In the genomic region with DNA sequence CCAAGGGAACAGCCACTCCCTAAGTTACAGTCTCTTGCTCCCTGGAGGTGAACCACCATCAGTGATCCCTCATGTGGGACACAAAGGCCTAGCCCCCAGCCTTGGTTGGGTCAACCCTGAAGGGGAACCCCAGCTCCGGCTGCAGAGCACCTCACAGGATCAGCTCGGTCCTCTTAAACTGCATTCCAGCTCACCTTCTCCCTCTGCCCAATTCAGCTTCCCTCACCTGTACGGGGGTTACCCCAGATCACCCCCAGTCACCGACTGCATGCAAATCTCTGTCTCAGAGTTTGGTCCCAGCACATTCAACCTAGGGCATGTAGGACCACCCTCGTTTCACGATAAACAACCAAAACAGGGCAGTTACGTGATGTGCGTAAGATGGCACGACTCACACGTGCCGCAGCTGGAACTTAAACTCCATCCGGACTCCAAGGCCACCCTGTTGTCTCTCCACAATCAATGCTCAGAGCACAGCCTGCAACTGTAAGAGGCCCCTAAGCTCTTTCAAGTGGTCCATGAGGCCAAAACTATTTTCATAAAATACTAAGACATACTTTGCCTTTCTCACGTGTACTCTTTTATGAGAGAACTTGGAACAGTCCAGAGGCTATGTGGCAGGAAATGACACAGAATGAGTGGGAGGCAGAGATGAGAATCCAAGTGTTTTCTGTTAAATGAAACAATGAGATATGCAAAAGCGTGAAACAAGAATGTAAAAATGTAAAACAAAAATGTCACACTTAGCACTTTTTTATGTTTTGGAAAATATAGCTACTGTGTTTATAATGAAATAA, we compare ENCODE assay signal across 14 cellular contexts.
"Had no signal": no experiment of that assay in that cellular context is flagged by ENCODE, and none has a peak within 500 bp of the region (broad histone marks: within the 10 kb centered on the region; RNA-seq: fewer than 3 reads in every experiment).

No MANE protein-coding gene starts in this region.

- H3K9me3 ChIP-seq: ovary, thyroid gland had no signal

- H3K27me3 ChIP-seq: adrenal gland, body of pancreas, ovary, thyroid gland had no signal

- ATAC-seq: body of pancreas, left lobe of liver had no signal

- H3K27ac ChIP-seq: adrenal gland, body of pancreas, dorsolateral prefrontal cortex, ovary, skin epidermis, thyroid gland had no signal

- FAIRE-seq: endothelial cell of umbilical vein, frontal cortex, urothelium cell line had no signal

- H3K36me3 ChIP-seq: adrenal gland, ovary, thyroid gland had no signal

- H3K4me3 ChIP-seq: adrenal gland, body of pancreas, dorsolateral prefrontal cortex, ovary, skin epidermis, thyroid gland had no signal

- DNase-seq: activated CD4-positive, alpha-beta T cell treated with anti-CD3 and anti-CD28 coated beads, Interleukin-2, amount 50 U/mL, for 48 hours; activated CD4-positive, CD25-positive, alpha-beta regulatory T cell treated with anti-CD3 and anti-CD28 coated beads, Interleukin-2, amount 50 U/mL, for 72 hours; activated naive CD4-positive, alpha-beta T cell treated with anti-CD3 and anti-CD28 coated beads, Interleukin-2, amount 10 ng/mL, durations not matched to agents 7 days and 5 days; adrenal gland; body of pancreas; dorsolateral prefrontal cortex; ovary; retina; thyroid gland had no signal

- H3K4me1 ChIP-seq: adrenal gland, body of pancreas, thyroid gland had no signal
